In genomic region chr4:190180947-190181346, GRCh38 we compare ENCODE assay signal across 12 cellular contexts. TPM values are rescaled to one million over a fixed set of nuclear protein-coding genes. Genes with fewer than 3 reads are reported as not detected.
"Had no signal": no experiment of that assay in that cellular context is flagged by ENCODE, and none has a peak within 500 bp of the region (broad histone marks: within the 10 kb centered on the region; RNA-seq: fewer than 3 reads in every experiment).

No MANE protein-coding gene starts in this region.

RNA-seq across cellular contexts. Expression of gene DUX4, which starts 7.4 kb away (rescaled TPM):
- total RNA-seq: activated CD4-positive, alpha-beta T cell treated with anti-CD3 and anti-CD28 coated beads for 36 hours; activated CD4-positive, alpha-beta T cell treated with anti-CD3 and anti-CD28 coated beads, Interleukin-2, amount 10 ng/mL, durations not matched to agents 7 days and 5 days; activated CD8-positive, alpha-beta T cell treated with anti-CD3 and anti-CD28 coated beads, Interleukin-2, amount 10 ng/mL, durations not matched to agents 7 days and 5 days; activated naive CD4-positive, alpha-beta T cell treated with anti-CD3 and anti-CD28 coated beads for 36 hours; activated naive CD4-positive, alpha-beta T cell treated with anti-CD3 and anti-CD28 coated beads, Interleukin-2, amount 50 U/mL, for 72 hours; LHCN-M2; NCI-H460; RPMI7951; SJSA1; T-cell; T-helper 17 cell had no signal
- polyA plus RNA-seq: SK-N-SH had no signal
